In the genomic region with DNA sequence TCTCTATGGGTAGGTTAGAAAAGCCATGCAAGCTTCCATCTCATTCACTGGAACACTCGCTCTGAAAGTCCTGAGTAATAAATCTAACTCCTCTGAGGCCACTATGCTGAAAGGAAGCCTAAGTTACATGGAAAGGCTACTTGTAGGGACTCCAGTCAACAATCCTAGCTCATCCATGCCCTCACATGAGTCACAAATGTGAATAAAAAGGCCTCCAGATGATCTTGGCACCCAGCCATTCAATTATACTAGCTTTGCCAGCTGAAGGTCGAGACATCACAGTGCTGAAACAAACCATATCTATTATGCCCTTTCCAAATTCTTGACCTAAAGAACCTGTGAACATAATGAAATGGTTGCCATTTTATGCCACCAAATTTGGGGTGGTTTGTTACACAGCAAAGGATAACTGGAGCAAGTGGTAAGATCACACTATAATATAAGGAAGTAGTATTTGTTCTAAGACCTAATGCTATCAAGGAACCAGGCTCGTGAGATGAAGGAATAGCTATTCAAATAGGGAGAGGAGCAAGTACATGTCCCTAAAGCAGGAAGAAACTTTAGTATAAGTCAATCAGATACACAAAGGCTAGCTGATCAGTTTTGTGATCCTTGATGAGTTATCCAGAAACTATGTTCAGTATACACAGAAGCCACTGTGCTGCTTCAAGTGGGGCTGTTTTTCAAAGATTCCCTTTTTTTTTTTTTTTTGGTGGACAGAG, we compare ENCODE assay signal across 11 cellular contexts.
A peak's percentile ranks its signal among the peaks of the same experiment; 100 is the strongest.
DNase-seq lines count a peak whose midpoint lies in the region; FAIRE-seq lines count a peak whose summit lies in the region.
"Had no signal": no experiment of that assay in that cellular context is flagged by ENCODE, and none has a peak within 500 bp of the region (broad histone marks: within the 10 kb centered on the region; RNA-seq: fewer than 3 reads in every experiment).

No MANE protein-coding gene starts in this region.

- H3K36me3 Mint-ChIP-seq in activated CD4-positive, alpha-beta T cell treated with anti-CD3 and anti-CD28 coated beads, Interleukin-2, amount 10 ng/mL, durations not matched to agents 7 days and 5 days (ENCODE audit: low read depth) = no peaks in the 10 kb centered on the region
- H3K36me3 Mint-ChIP-seq: CD8-positive, alpha-beta T cell had no signal

- peak overlapping the region; percentile 21 for H3K27ac Mint-ChIP-seq in activated CD4-positive, alpha-beta T cell treated with anti-CD3 and anti-CD28 coated beads, Interleukin-2, amount 10 ng/mL, durations not matched to agents 7 days and 5 days

- 41 to 64% (median 60%) methylated on average over 3 of the region's 3 CpGs for WGBS in small intestine, 3 donors

- no peaks in the 10 kb centered on the region for H3K27me3 Mint-ChIP-seq in activated CD4-positive, alpha-beta T cell treated with anti-CD3 and anti-CD28 coated beads, Interleukin-2, amount 10 ng/mL, durations not matched to agents 7 days and 5 days

- H3K9me3 Mint-ChIP-seq in activated CD4-positive, alpha-beta T cell treated with anti-CD3 and anti-CD28 coated beads, Interleukin-2, amount 10 ng/mL, durations not matched to agents 7 days and 5 days = no peaks in the 10 kb centered on the region
- H3K9me3 Mint-ChIP-seq: CD8-positive, alpha-beta T cell had no signal

- peaks cover 67% of the 10 kb centered on the region for H3K4me1 Mint-ChIP-seq in activated CD4-positive, alpha-beta T cell treated with anti-CD3 and anti-CD28 coated beads, Interleukin-2, amount 10 ng/mL, durations not matched to agents 7 days and 5 days

- CTCF ChIA-PET in activated CD4-positive, alpha-beta T cell treated with anti-CD3 and anti-CD28 coated beads, Interleukin-2, amount 10 ng/mL, durations not matched to agents 7 days and 5 days (lab: Charles Lee) = interaction anchor here (0.6 kb wide), 2 partner anchors 9 to 135 kb away, joined by 3 read pairs; no protein-coding TSS in a partner anchor

- no peak overlapping the region for H3K4me3 ChIP-seq in small intestine (ENCODE audit: low read depth in 1 of 2, low read length in 2 of 2)

- H3K4me3 Mint-ChIP-seq in activated CD4-positive, alpha-beta T cell treated with anti-CD3 and anti-CD28 coated beads, Interleukin-2, amount 10 ng/mL, durations not matched to agents 7 days and 5 days = no peak overlapping the region
- H3K4me3 Mint-ChIP-seq: CD8-positive, alpha-beta T cell had no signal

- no peaks in the 10 kb centered on the region for H3K27me3 ChIP-seq in small intestine (ENCODE audit: control insufficient read depth in 2 of 2, insufficient read depth in 2 of 2, low read length in 2 of 2)

- no peaks in the 10 kb centered on the region for H3K36me3 ChIP-seq in small intestine (ENCODE audit: control insufficient read depth in 2 of 2, insufficient read depth in 2 of 2, low read length in 2 of 2)

- no peak for DNase-seq in activated CD4-positive, alpha-beta T cell treated with anti-CD3 and anti-CD28 coated beads, Interleukin-2, amount 10 ng/mL, durations not matched to agents 7 days and 5 days
- DNase-seq in activated CD4-positive, alpha-beta T cell treated with anti-CD3 and anti-CD28 coated beads, Interleukin-2, amount 50 U/mL, for 1 hour = no peak
- DNase-seq in NCI-H510A treated with DMSO at 0.1 percent for 48 hours (lab: John Stamatoyannopoulos, UW) (peak; percentile 58), dermis blood vessel endothelial cell (peak; percentile 92), small intestine (peak; percentile 54), activated gamma-delta T cell treated with Interleukin-2 at 50 U/mL for 16 hours (no peak), epidermal melanocyte (ENCODE audit: insufficient read length, low spot score) (no peak), NCI-H2227 (lab: John Stamatoyannopoulos, UW; ENCODE audit: unreplicated experiment) (no peak)
- DNase-seq: activated T-cell treated with anti-CD3 and anti-CD28 coated beads for 4 hours; CD8-positive, alpha-beta T cell; MM.1S had no signal

- H3K9me3 ChIP-seq in small intestine (ENCODE audit: control insufficient read depth, low read depth) = no peaks in the 10 kb centered on the region

- FAIRE-seq in small intestine (lab: Jason Lieb, UNC) = no peak

- H3K4me1 ChIP-seq in small intestine (ENCODE audit: control insufficient read depth in 2 of 2, insufficient read depth in 1 of 2, low read depth in 1 of 2, low read length in 1 of 2) = no peaks in the 10 kb centered on the region

- peak overlapping the region in 1 of 2 donors; percentile 26 for H3K27ac ChIP-seq in small intestine (ENCODE audit: low read depth in 1 of 2, low read length in 1 of 2)

- POLR2A ChIA-PET in activated CD4-positive, alpha-beta T cell treated with anti-CD3 and anti-CD28 coated beads, Interleukin-2, amount 10 ng/mL, durations not matched to agents 7 days and 5 days (lab: Charles Lee) = no interaction called here

Comparison
In these comparisons a context has a peak if more than half of its experiments do, and no peak if none do; other contexts are left out.
1. DNase-seq: peak in NCI-H510A treated with DMSO at 0.1 percent for 48 hours (single experiment), dermis blood vessel endothelial cell (single experiment) and small intestine (single experiment); none in activated CD4-positive, alpha-beta T cell treated with anti-CD3 and anti-CD28 coated beads, Interleukin-2, amount 10 ng/mL, durations not matched to agents 7 days and 5 days (single experiment), activated CD4-positive, alpha-beta T cell treated with anti-CD3 and anti-CD28 coated beads, Interleukin-2, amount 50 U/mL, for 1 hour (single experiment), activated gamma-delta T cell treated with Interleukin-2 at 50 U/mL for 16 hours (single experiment), epidermal melanocyte (single experiment) and NCI-H2227 (single experiment).